1 cellular context compared by ENCODE assay signal in the genomic region with DNA sequence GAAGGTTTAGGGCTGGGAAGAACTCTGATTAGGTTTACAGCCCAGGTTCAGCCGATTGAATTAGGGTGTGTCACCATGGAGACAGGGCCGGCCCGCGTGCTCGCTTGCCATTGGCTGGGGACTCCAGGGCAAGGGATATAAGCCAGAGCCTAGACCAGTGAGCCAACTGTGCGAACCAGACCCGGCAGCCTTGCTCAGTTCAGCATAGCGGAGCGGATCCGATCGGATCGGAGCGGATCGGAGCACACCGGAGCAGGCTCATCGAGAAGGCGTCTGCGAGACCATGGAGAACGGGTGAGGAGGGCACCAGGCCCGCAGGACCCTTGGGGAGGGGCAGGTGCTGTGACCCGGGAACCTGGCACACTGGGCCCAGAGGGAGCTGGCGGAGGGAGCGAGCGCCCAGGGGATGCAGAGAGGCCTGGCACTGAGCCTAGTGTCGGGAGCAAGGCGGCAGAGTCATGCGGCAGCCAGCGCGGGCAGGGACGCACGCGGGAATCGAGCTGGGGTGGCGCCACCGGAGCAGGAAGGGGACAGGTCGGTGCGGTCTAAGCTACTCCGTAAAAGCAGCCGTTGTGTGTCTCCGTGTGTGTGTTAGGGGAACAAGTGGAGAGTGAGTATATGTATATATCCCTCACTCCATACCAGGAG.
A peak's percentile ranks its signal among the peaks of the same experiment; 100 is the strongest.
TF ChIP-seq lines count a peak whose summit lies in the region.

A gene (plus strand): TSS at position 165 of the 648 bp plus-strand sequence. CDS start 119 bp downstream, at position 284.

TF ChIP-seq in K562, 482 proteins besides CTCF, POLR2A, EP300 and RAD21 (continued from another document and continues in another):
- TF ChIP-seq, protein P1, sequence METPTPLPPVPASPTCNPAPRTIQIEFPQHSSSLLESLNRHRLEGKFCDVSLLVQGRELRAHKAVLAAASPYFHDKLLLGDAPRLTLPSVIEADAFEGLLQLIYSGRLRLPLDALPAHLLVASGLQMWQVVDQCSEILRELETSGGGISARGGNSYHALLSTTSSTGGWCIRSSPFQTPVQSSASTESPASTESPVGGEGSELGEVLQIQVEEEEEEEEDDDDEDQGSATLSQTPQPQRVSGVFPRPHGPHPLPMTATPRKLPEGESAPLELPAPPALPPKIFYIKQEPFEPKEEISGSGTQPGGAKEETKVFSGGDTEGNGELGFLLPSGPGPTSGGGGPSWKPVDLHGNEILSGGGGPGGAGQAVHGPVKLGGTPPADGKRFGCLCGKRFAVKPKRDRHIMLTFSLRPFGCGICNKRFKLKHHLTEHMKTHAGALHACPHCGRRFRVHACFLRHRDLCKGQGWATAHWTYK (CRISPR knock-in tag; IDR thresholded peaks at IDR 0.05) = no peak
- TF ChIP-seq ZNF76 (CRISPR knock-in tag; IDR thresholded peaks at IDR 0.05; ENCODE audit: borderline replicate concordance) = no peak
- no peak for TF ChIP-seq MAFF (IDR thresholded peaks at IDR 0.05; ENCODE audit: low read length)
- peak; percentile 94 for TF ChIP-seq RFX1 (IDR thresholded peaks at IDR 0.05)
- no peak for TF ChIP-seq MXI1 (IDR thresholded peaks at IDR 0.05; ENCODE audit: low read depth, low read length)
- TF ChIP-seq NFE2L1 (tag; IDR thresholded peaks at IDR 0.05; ENCODE audit: borderline replicate concordance, low read depth) = no peak
- TF ChIP-seq MTA2 (IDR thresholded peaks at IDR 0.05; ENCODE audit: low read depth) = no peak
- TF ChIP-seq, protein P2, sequence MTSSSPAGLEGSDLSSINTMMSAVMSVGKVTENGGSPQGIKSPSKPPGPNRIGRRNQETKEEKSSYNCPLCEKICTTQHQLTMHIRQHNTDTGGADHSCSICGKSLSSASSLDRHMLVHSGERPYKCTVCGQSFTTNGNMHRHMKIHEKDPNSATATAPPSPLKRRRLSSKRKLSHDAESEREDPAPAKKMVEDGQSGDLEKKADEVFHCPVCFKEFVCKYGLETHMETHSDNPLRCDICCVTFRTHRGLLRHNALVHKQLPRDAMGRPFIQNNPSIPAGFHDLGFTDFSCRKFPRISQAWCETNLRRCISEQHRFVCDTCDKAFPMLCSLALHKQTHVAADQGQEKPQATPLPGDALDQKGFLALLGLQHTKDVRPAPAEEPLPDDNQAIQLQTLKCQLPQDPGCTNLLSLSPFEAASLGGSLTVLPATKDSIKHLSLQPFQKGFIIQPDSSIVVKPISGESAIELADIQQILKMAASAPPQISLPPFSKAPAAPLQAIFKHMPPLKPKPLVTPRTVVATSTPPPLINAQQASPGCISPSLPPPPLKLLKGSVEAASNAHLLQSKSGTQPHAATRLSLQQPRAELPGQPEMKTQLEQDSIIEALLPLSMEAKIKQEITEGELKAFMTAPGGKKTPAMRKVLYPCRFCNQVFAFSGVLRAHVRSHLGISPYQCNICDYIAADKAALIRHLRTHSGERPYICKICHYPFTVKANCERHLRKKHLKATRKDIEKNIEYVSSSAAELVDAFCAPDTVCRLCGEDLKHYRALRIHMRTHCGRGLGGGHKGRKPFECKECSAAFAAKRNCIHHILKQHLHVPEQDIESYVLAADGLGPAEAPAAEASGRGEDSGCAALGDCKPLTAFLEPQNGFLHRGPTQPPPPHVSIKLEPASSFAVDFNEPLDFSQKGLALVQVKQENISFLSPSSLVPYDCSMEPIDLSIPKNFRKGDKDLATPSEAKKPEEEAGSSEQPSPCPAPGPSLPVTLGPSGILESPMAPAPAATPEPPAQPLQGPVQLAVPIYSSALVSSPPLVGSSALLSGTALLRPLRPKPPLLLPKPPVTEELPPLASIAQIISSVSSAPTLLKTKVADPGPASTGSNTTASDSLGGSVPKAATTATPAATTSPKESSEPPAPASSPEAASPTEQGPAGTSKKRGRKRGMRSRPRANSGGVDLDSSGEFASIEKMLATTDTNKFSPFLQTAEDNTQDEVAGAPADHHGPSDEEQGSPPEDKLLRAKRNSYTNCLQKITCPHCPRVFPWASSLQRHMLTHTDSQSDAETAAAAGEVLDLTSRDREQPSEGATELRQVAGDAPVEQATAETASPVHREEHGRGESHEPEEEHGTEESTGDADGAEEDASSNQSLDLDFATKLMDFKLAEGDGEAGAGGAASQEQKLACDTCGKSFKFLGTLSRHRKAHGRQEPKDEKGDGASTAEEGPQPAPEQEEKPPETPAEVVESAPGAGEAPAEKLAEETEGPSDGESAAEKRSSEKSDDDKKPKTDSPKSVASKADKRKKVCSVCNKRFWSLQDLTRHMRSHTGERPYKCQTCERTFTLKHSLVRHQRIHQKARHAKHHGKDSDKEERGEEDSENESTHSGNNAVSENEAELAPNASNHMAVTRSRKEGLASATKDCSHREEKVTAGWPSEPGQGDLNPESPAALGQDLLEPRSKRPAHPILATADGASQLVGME (CRISPR knock-in tag; IDR thresholded peaks at IDR 0.05) = no peak
- TF ChIP-seq TSC22D4 (tag; IDR thresholded peaks at IDR 0.05) = no peak
- TF ChIP-seq, protein P3, sequence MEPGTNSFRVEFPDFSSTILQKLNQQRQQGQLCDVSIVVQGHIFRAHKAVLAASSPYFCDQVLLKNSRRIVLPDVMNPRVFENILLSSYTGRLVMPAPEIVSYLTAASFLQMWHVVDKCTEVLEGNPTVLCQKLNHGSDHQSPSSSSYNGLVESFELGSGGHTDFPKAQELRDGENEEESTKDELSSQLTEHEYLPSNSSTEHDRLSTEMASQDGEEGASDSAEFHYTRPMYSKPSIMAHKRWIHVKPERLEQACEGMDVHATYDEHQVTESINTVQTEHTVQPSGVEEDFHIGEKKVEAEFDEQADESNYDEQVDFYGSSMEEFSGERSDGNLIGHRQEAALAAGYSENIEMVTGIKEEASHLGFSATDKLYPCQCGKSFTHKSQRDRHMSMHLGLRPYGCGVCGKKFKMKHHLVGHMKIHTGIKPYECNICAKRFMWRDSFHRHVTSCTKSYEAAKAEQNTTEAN (CRISPR knock-in tag; IDR thresholded peaks at IDR 0.05) = no peak
- TF ChIP-seq, protein P4, sequence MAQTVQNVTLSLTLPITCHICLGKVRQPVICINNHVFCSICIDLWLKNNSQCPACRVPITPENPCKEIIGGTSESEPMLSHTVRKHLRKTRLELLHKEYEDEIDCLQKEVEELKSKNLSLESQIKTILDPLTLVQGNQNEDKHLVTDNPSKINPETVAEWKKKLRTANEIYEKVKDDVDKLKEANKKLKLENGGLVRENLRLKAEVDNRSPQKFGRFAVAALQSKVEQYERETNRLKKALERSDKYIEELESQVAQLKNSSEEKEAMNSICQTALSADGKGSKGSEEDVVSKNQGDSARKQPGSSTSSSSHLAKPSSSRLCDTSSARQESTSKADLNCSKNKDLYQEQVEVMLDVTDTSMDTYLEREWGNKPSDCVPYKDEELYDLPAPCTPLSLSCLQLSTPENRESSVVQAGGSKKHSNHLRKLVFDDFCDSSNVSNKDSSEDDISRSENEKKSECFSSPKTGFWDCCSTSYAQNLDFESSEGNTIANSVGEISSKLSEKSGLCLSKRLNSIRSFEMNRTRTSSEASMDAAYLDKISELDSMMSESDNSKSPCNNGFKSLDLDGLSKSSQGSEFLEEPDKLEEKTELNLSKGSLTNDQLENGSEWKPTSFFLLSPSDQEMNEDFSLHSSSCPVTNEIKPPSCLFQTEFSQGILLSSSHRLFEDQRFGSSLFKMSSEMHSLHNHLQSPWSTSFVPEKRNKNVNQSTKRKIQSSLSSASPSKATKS (CRISPR knock-in tag; IDR thresholded peaks at IDR 0.05) = no peak
- TF ChIP-seq SRSF9 (IDR thresholded peaks at IDR 0.05; ENCODE audit: borderline replicate concordance, low read depth, low read length) = no peak
- TF ChIP-seq ZNF551 (CRISPR knock-in tag; IDR thresholded peaks at IDR 0.05) = no peak
- no peak for TF ChIP-seq GABPB2 (CRISPR knock-in tag; conservative IDR thresholded peaks at IDR 0.05)
- TF ChIP-seq COPS2 (conservative IDR thresholded peaks at IDR 0.05) = no peak
- TF ChIP-seq TCF7L2 (IDR thresholded peaks at IDR 0.05; ENCODE audit: low read depth, low read length) = no peak
- TF ChIP-seq LCOR (CRISPR knock-in tag; IDR thresholded peaks at IDR 0.05) = no peak; the same call in none of the 2 replicates
- TF ChIP-seq GTF2E2 (tag; IDR thresholded peaks at IDR 0.05) = no peak
- TF ChIP-seq SIX5 (IDR thresholded peaks at IDR 0.05; ENCODE audit: borderline replicate concordance in 1 of 2, insufficient read depth in 1 of 2, low read depth in 1 of 2, low read length in 2 of 2) = no peak
- no peak for TF ChIP-seq PTBP1 (IDR thresholded peaks at IDR 0.05; ENCODE audit: low read depth, low read length)
- TF ChIP-seq, protein P5, sequence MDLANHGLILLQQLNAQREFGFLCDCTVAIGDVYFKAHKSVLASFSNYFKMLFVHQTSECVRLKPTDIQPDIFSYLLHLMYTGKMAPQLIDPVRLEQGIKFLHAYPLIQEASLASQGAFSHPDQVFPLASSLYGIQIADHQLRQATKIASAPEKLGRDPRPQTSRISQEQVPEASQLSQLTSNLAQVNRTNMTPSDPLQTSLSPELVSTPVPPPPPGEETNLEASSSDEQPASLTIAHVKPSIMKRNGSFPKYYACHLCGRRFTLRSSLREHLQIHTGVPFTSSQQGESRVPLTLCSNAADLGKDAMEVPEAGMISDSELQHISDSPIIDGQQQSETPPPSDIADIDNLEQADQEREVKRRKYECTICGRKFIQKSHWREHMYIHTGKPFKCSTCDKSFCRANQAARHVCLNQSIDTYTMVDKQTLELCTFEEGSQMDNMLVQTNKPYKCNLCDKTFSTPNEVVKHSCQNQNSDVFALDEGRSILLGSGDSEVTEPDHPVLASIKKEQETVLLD (IDR thresholded peaks at IDR 0.05) = no peak
- TF ChIP-seq ZNF717 (CRISPR knock-in tag; IDR thresholded peaks at IDR 0.05) = no peak
- no peak for TF ChIP-seq HDGF (IDR thresholded peaks at IDR 0.05)
- TF ChIP-seq ZNF584 (CRISPR knock-in tag; IDR thresholded peaks at IDR 0.05; ENCODE audit: low read depth) = no peak
- TF ChIP-seq ZSCAN29 (IDR thresholded peaks at IDR 0.05) = 0 out of 2 replicates have a peak, but pooled peaks have one; percentile 56
- TF ChIP-seq HMG20A (CRISPR knock-in tag; conservative IDR thresholded peaks at IDR 0.05) = no peak
- no peak for TF ChIP-seq FOSL1 (tag; conservative IDR thresholded peaks at IDR 0.05)
- TF ChIP-seq GATAD2A (IDR thresholded peaks at IDR 0.05) = no peak
- no peak for TF ChIP-seq ZFP1 (CRISPR knock-in tag; IDR thresholded peaks at IDR 0.05)
- TF ChIP-seq CXXC5 (CRISPR knock-in tag; IDR thresholded peaks at IDR 0.05) = no peak
- TF ChIP-seq, protein P6, sequence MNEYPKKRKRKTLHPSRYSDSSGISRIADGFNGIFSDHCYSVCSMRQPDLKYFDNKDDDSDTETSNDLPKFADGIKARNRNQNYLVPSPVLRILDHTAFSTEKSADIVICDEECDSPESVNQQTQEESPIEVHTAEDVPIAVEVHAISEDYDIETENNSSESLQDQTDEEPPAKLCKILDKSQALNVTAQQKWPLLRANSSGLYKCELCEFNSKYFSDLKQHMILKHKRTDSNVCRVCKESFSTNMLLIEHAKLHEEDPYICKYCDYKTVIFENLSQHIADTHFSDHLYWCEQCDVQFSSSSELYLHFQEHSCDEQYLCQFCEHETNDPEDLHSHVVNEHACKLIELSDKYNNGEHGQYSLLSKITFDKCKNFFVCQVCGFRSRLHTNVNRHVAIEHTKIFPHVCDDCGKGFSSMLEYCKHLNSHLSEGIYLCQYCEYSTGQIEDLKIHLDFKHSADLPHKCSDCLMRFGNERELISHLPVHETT (CRISPR knock-in tag; conservative IDR thresholded peaks at IDR 0.05 in 1 of 2, IDR thresholded peaks at IDR 0.05 in 1 of 2) = no peak
- no peak for TF ChIP-seq CBX8 (IDR thresholded peaks at IDR 0.05; ENCODE audit: borderline replicate concordance, extremely low read depth, low read depth, low read length, poor library complexity, severe bottlenecking)
- peak; percentile 31 for TF ChIP-seq NFYB (IDR thresholded peaks at IDR 0.05; ENCODE audit: extremely low read depth, insufficient read length)
- TF ChIP-seq MBD2 (IDR thresholded peaks at IDR 0.05; ENCODE audit: borderline replicate concordance, low read depth) = peak; percentile 43; the same call in 1 of the 2 replicates
- TF ChIP-seq ZNF121 (CRISPR knock-in tag; conservative IDR thresholded peaks at IDR 0.05) = no peak
- no peak for TF ChIP-seq SNRNP70 (optimal IDR thresholded peaks at IDR 0.05; ENCODE audit: low read depth, low read length)
- TF ChIP-seq NFXL1 (CRISPR knock-in tag; IDR thresholded peaks at IDR 0.05) = no peak
- TF ChIP-seq, protein P7, sequence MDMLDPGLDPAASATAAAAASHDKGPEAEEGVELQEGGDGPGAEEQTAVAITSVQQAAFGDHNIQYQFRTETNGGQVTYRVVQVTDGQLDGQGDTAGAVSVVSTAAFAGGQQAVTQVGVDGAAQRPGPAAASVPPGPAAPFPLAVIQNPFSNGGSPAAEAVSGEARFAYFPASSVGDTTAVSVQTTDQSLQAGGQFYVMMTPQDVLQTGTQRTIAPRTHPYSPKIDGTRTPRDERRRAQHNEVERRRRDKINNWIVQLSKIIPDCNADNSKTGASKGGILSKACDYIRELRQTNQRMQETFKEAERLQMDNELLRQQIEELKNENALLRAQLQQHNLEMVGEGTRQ (CRISPR knock-in tag; IDR thresholded peaks at IDR 0.05) = no peak
- TF ChIP-seq NR1H2 (CRISPR knock-in tag; IDR thresholded peaks at IDR 0.05) = no peak
- peak; percentile 85 for TF ChIP-seq TAF9B (IDR thresholded peaks at IDR 0.05; ENCODE audit: partially characterized antibody)
- TF ChIP-seq RBM25 (IDR thresholded peaks at IDR 0.05; ENCODE audit: low read depth, low read length, severe bottlenecking) = no peak
- 0 out of 2 replicates have a peak, but pooled peaks have one; percentile 43 for TF ChIP-seq SMARCA5 (IDR thresholded peaks at IDR 0.05)
- TF ChIP-seq, protein P8, sequence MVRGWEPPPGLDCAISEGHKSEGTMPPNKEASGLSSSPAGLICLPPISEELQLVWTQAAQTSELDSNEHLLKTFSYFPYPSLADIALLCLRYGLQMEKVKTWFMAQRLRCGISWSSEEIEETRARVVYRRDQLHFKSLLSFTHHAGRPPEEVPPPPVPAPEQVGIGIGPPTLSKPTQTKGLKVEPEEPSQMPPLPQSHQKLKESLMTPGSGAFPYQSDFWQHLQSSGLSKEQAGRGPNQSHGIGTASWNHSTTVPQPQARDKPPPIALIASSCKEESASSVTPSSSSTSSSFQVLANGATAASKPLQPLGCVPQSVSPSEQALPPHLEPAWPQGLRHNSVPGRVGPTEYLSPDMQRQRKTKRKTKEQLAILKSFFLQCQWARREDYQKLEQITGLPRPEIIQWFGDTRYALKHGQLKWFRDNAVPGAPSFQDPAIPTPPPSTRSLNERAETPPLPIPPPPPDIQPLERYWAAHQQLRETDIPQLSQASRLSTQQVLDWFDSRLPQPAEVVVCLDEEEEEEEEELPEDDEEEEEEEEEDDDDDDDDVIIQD (CRISPR knock-in tag; IDR thresholded peaks at IDR 0.05) = no peak
- TF ChIP-seq, protein P9, sequence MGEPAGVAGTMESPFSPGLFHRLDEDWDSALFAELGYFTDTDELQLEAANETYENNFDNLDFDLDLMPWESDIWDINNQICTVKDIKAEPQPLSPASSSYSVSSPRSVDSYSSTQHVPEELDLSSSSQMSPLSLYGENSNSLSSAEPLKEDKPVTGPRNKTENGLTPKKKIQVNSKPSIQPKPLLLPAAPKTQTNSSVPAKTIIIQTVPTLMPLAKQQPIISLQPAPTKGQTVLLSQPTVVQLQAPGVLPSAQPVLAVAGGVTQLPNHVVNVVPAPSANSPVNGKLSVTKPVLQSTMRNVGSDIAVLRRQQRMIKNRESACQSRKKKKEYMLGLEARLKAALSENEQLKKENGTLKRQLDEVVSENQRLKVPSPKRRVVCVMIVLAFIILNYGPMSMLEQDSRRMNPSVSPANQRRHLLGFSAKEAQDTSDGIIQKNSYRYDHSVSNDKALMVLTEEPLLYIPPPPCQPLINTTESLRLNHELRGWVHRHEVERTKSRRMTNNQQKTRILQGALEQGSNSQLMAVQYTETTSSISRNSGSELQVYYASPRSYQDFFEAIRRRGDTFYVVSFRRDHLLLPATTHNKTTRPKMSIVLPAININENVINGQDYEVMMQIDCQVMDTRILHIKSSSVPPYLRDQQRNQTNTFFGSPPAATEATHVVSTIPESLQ (CRISPR knock-in tag; IDR thresholded peaks at IDR 0.05) = no peak
